ENCODE assay signal across 13 cellular contexts in the genomic region with DNA sequence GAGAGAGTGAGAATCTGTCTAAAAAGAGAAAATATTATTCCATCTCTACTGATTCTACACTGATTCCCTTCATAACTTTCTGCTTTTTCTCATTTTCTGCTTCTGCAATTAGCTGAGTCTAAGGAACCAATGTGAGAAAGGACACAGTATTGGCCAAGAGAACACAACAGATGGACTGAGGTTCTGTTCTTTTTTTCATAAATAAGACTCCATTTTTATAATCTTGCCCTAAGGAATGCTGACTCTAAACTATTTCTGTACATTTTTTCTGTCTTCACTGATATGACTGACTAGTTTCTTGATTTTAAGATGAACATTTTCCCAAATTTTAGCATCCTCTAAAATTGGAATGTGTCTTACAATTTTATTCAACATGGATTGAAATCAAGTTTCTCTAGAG.
DNase-seq lines count a peak whose midpoint lies in the region; TF ChIP-seq lines count a peak whose summit lies in the region.
"Had no signal": no experiment of that assay in that cellular context is flagged by ENCODE, and none has a peak within 500 bp of the region (broad histone marks: within the 10 kb centered on the region; RNA-seq: fewer than 3 reads in every experiment).

No MANE protein-coding gene starts in this region.

- peaks cover 2% of the 10 kb centered on the region for H3K27me3 Mint-ChIP-seq in type B pancreatic cell

- no peak overlapping the region for H3K4me3 Mint-ChIP-seq in type B pancreatic cell
- H3K4me3 Mint-ChIP-seq: B cell; CD4-positive, alpha-beta T cell; CD8-positive, alpha-beta T cell had no signal

- in situ Hi-C loops in G401 (cut with HindIII; ENCODE audit: low sequenced_read_pairs): no loop called here

- peaks cover 9% of the 10 kb centered on the region for H3K9me3 Mint-ChIP-seq in type B pancreatic cell
- H3K9me3 Mint-ChIP-seq: CD4-positive, alpha-beta T cell had no signal

- no peak for TF ChIP-seq CTCF in type B pancreatic cell (conservative IDR thresholded peaks at IDR 0.05)

- DNase-seq in G401 (ENCODE audit: low spot score): peak; percentile 72
- peak; percentile 64 for DNase-seq in cerebellar cortex (ENCODE audit: low spot score)
- peak; percentile 27 for DNase-seq in superior temporal gyrus (ENCODE audit: extremely low spot score)
- no peak for DNase-seq in type B pancreatic cell (ENCODE audit: extremely low spot score, unreplicated experiment)
- DNase-seq in activated CD4-positive, CD25-positive, alpha-beta regulatory T cell (lab: John Stamatoyannopoulos, UW): no peak
- DNase-seq: AML-193; Caco-2; Calu3; CD4-positive, alpha-beta T cell; CD8-positive, alpha-beta T cell; DMS79 treated with DMSO at 0.1 percent for 48 hours; GDM1 had no signal

- no peak overlapping the region for H3K27ac Mint-ChIP-seq in type B pancreatic cell
- H3K27ac Mint-ChIP-seq: B cell; CD4-positive, alpha-beta T cell; CD8-positive, alpha-beta T cell had no signal

- peaks cover 20% of the 10 kb centered on the region for H3K4me1 Mint-ChIP-seq in type B pancreatic cell (ENCODE audit: unreplicated experiment)
- H3K4me1 Mint-ChIP-seq: B cell had no signal

- H3K36me3 Mint-ChIP-seq in type B pancreatic cell: peaks cover 2% of the 10 kb centered on the region
- H3K36me3 Mint-ChIP-seq: CD8-positive, alpha-beta T cell had no signal

Comparison
In these comparisons a context has a peak if more than half of its experiments do, and no peak if none do; other contexts are left out.
1. DNase-seq: peak in G401 (single experiment), cerebellar cortex (single experiment) and superior temporal gyrus (single experiment); none in type B pancreatic cell (single experiment) and activated CD4-positive, CD25-positive, alpha-beta regulatory T cell (0 of 4).